Comparison of ENCODE assay signal across 8 cellular contexts in the genomic region with DNA sequence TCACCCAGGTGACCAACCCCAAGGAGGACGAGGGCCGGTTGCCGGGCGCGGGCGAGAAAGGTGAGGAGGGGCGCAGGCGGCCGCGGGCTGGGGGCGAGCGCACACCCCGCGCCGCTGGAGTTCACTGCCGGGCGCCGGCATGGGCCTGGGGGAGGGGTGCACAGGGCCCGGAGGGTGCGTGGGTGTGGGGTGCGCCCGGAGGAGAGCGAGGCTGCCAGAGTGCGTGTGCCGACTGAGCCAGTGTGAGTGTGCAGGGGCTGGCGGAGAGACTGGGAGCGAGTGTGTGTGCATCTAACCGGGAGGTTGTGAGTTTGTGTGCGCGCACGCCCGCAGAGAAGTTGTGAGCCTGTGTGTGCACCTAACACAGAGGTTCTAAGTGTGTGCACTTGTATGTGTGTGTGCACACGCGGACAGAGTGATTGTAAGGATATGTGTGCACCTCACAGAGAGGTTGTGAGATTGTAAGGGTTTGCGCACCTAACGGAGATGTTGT. TPM values are rescaled to one million over a fixed set of nuclear protein-coding genes. Genes with fewer than 3 reads are reported as not detected.
DNase-seq lines count a peak whose midpoint lies in the region; ATAC-seq and TF ChIP-seq lines count a peak whose summit lies in the region.

No MANE protein-coding gene starts in this region.

- peak; percentile 55 for DNase-seq in CD1c-positive myeloid dendritic cell (ENCODE audit: extremely low spot score)
- peak; percentile 66 for DNase-seq in activated naive CD4-positive, alpha-beta T cell treated with anti-CD3 and anti-CD28 coated beads, Interleukin-2, amount 50 U/mL, for 16 hours
- peak; percentile 54 to 67 (median 64) for DNase-seq in heart left ventricle
- DNase-seq in trophoblast cell: peak in 1 of 2 donors; percentile 20
- no peak for DNase-seq in GM13976 (ENCODE audit: low spot score)
- no peak for DNase-seq in SKM-1 treated with dmso at 0.1 percent for 144 hours (lab: John Stamatoyannopoulos, UW; ENCODE audit: unreplicated experiment)

- peak overlapping the region; percentile 13 for H3K4ac ChIP-seq in trophoblast cell (ENCODE audit: low read depth, low read length)

- peak overlapping the region; percentile 75 for H3K18ac ChIP-seq in trophoblast cell (ENCODE audit: low read length)

- no peak overlapping the region for H2BK5ac ChIP-seq in trophoblast cell (ENCODE audit: low read depth, low read length, poor library complexity)

- 0 out of 2 replicates have a peak, but pooled peaks cover 7% of the 10 kb centered on the region for H3F3A ChIP-seq in Loucy (ENCODE audit: low read depth)

- H4K12ac ChIP-seq in trophoblast cell (ENCODE audit: low read depth, low read length): peak overlapping the region; percentile 23

- no peaks in the 10 kb centered on the region for H4K20me1 ChIP-seq in Loucy (ENCODE audit: insufficient read depth, low read length, poor library complexity, severe bottlenecking)

- H3K23ac ChIP-seq in trophoblast cell (ENCODE audit: low read length): peak overlapping the region; percentile 11

- H3K27ac ChIP-seq in heart left ventricle: peak overlapping the region; percentile 64 to 93 (median 86)
- H3K27ac ChIP-seq in trophoblast cell (ENCODE audit: low read depth, low read length): peak overlapping the region; percentile 13

- H3K9me2 ChIP-seq in Loucy (replicated peaks; ENCODE audit: low read depth, low read length): no peaks in the 10 kb centered on the region

- H3K4me2 ChIP-seq in Loucy (ENCODE audit: low read depth, low read length, poor library complexity, severe bottlenecking) (peak overlapping the region; percentile 82), trophoblast cell (ENCODE audit: low read length) (peak overlapping the region; percentile 70)

- H3K27me3 ChIP-seq in Loucy (ENCODE audit: insufficient read depth, low read length, poor library complexity, severe bottlenecking) (no peaks in the 10 kb centered on the region), heart left ventricle (no peaks in the 10 kb centered on the region), trophoblast cell (ENCODE audit: insufficient read depth, low read length) (no peaks in the 10 kb centered on the region)

- H2AK5ac ChIP-seq in trophoblast cell (ENCODE audit: low read length): no peak overlapping the region

- no peak for TF ChIP-seq POLR2A in heart left ventricle (IDR thresholded peaks at IDR 0.05)

- peak overlapping the region; percentile 79 for H3K14ac ChIP-seq in trophoblast cell (ENCODE audit: low read length)

- no peak for TF ChIP-seq CTCF in Loucy (conservative IDR thresholded peaks at IDR 0.05; ENCODE audit: low read length)
- no peak for TF ChIP-seq CTCF in heart left ventricle (IDR thresholded peaks at IDR 0.05)
- TF ChIP-seq CTCF in GM13976 (IDR thresholded peaks at IDR 0.05; ENCODE audit: borderline replicate concordance, control extremely low read depth, extremely low read depth, insufficient read depth, missing control alignments): no peak

- intact Hi-C loops in heart left ventricle (cut with DNase I): loop anchor here in 1 of 10 donors (2.0 kb wide), 1 partner anchor 31 kb away; no protein-coding TSS in a partner anchor

- H4K8ac ChIP-seq in trophoblast cell (ENCODE audit: low read depth, low read length): peak overlapping the region; percentile 59

- in situ Hi-C loops in GM13976 (cut with MboI; ENCODE audit: low sequenced_read_pairs, unreplicated experiment): no loop called here

- peak overlapping the region; percentile 32 for H2BK120ac ChIP-seq in trophoblast cell (ENCODE audit: insufficient read depth, low read length, poor library complexity)

- H3K79me2 ChIP-seq in Loucy (ENCODE audit: insufficient read depth, low read length): no peaks in the 10 kb centered on the region; the same call in 1 of the 2 replicates
- peaks cover 12% of the 10 kb centered on the region for H3K79me2 ChIP-seq in trophoblast cell (ENCODE audit: control insufficient read depth, insufficient read depth, low read length, poor library complexity)

- H4K91ac ChIP-seq in trophoblast cell (ENCODE audit: low read depth, low read length): peak overlapping the region; percentile 72

- H3K9ac ChIP-seq in Loucy (ENCODE audit: low read depth, low read length, poor library complexity, severe bottlenecking): peak overlapping the region; percentile 52
- peak overlapping the region; percentile 6 for H3K9ac ChIP-seq in trophoblast cell (ENCODE audit: low read length)

- WGBS in heart left ventricle, 4 donors: 2 to 5% (median 4%) methylated on average over 19 to 36 of the region's 36 CpGs
- no CpG with 5 or more reads among the region's 36 CpGs for WGBS in trophoblast cell (ENCODE audit: extremely low coverage, insufficient coverage, insufficient read length)

- H3K9me3 ChIP-seq in Loucy (ENCODE audit: insufficient read depth, low read depth, low read length) (no peaks in the 10 kb centered on the region), heart left ventricle (peaks cover 0 to 5% (median 0%) of the 10 kb centered on the region in 12 donors), trophoblast cell (ENCODE audit: insufficient read depth, low read depth, low read length) (no peaks in the 10 kb centered on the region)

- H3K36me3 ChIP-seq in Loucy (ENCODE audit: insufficient read depth, low read length) (no peaks in the 10 kb centered on the region), heart left ventricle (no peaks in the 10 kb centered on the region), trophoblast cell (ENCODE audit: control insufficient read depth in 1 of 2, insufficient read depth in 2 of 2, low read length in 2 of 2) (no peaks in the 10 kb centered on the region)

- H3K4me1 ChIP-seq in Loucy (ENCODE audit: insufficient read depth, low read length, poor library complexity, severe bottlenecking) (peaks cover 17% of the 10 kb centered on the region), heart left ventricle (peaks cover 8 to 50% (median 31%) of the 10 kb centered on the region in 12 donors), trophoblast cell (ENCODE audit: control insufficient read depth in 1 of 2, insufficient read depth in 2 of 2, low read length in 2 of 2) (peaks cover 24 to 29% of the 10 kb centered on the region in 2 experiments)

- H2AFZ ChIP-seq in Loucy (ENCODE audit: low read length): peak overlapping the region; percentile 78; the same call in 1 of the 2 replicates
- H2AFZ ChIP-seq in trophoblast cell (ENCODE audit: insufficient read depth, low read length, poor library complexity): peak overlapping the region; percentile 50

- H3K4me3 ChIP-seq in Loucy (ENCODE audit: low read length, poor library complexity, severe bottlenecking): peak overlapping the region; percentile 72
- H3K4me3 ChIP-seq in heart left ventricle: peak overlapping the region; percentile 43 to 89 (median 74)
- peak overlapping the region; percentile 95 for H3K4me3 ChIP-seq in trophoblast cell (ENCODE audit: low read depth, low read length)

- peak; percentile 14 to 42 (median 36) for ATAC-seq in heart left ventricle
- ATAC-seq in HG02642 (IDR thresholded peaks at IDR 0.05; ENCODE audit: poor library complexity, unreplicated experiment): no peak

- H3K79me1 ChIP-seq in trophoblast cell (ENCODE audit: low read length): peaks cover 12% of the 10 kb centered on the region

- H2BK12ac ChIP-seq in trophoblast cell (ENCODE audit: low read length): peak overlapping the region; percentile 15

RNA-seq across cellular contexts. Expression of a gene that starts 0.6 kb away (rescaled TPM):
- total RNA-seq in heart left ventricle: 10 to 100 TPM; 26.3 to 54.6 (median 38.0) TPM
- 1 to 10 TPM; 9.2 to 9.9 TPM for polyA plus RNA-seq in heart left ventricle
- polyA plus RNA-seq in trophoblast cell (2013): 13.2 and 13.3 TPM in 2 replicates

Comparison
In these comparisons a context has a peak if more than half of its experiments do, and no peak if none do; other contexts are left out.
1. DNase-seq: peak in CD1c-positive myeloid dendritic cell (single experiment), activated naive CD4-positive, alpha-beta T cell treated with anti-CD3 and anti-CD28 coated beads, Interleukin-2, amount 50 U/mL, for 16 hours (single experiment) and heart left ventricle (5 of 5); none in GM13976 (single experiment) and SKM-1 treated with dmso at 0.1 percent for 144 hours (single experiment).
2. Peak in every context shown above with its lines, with median percentiles within 50 percentile points of each other: H3K4me3 ChIP-seq.